Comparison of ENCODE assay signal across 10 cellular contexts in the genomic region with DNA sequence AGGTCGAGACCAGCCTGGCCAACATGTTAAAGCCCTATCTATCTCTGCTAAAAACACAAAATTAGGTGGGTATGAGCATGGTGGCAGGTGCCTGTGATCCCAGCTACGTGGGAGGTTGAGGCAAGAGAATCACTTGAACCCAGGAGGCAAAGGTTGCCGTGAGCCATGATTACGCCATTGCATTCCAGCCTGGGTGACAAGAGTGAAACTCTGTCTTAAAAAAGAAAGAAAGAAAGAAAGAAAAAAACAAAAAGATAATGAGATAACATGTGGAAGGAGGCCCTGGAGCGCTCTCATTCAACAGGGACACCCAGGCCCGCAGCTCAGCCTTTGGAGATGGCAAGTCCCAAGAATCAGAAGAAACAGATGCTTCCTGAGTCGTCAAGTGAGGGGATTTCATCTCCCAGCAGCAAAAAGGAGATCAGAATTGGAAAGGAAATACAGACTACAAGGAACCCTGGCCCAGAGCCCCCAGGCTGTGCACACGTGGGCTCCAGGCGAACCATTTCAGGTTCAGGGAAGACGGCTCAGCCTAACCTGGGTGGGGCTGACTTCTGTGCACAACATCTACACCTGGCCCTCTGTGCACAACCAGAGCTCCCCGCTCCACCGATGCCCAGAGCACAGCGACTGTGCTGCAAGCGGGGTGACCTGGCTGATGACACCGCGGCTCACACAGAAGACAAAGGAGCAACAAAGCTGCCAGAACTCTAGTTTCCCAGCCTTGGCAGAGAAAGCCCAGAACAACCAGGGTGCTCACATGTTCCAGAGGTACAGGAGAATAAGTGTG. TPM values are rescaled to one million over a fixed set of nuclear protein-coding genes. Genes with fewer than 3 reads are reported as not detected.
DNase-seq lines count a peak whose midpoint lies in the region; ATAC-seq and TF ChIP-seq lines count a peak whose summit lies in the region.
"Had no signal": no experiment of that assay in that cellular context is flagged by ENCODE, and none has a peak within 500 bp of the region (broad histone marks: within the 10 kb centered on the region; RNA-seq: fewer than 3 reads in every experiment).

No MANE protein-coding gene starts in this region.

- H3F3A ChIP-seq in GM23248 (ENCODE audit: insufficient read depth), result no peaks in the 10 kb centered on the region

- H3K36me3 ChIP-seq in GM23248 (ENCODE audit: low read depth), result no peaks in the 10 kb centered on the region
- peaks cover 0 to 2% (median 0%) of the 10 kb centered on the region in 3 donors for H3K36me3 ChIP-seq in skeletal muscle tissue (ENCODE audit: control insufficient read depth in 3 of 3, insufficient read depth in 3 of 3, low read length in 3 of 3)

- H3K4me1 ChIP-seq in GM23248 (ENCODE audit: insufficient read depth), result peaks cover 18% of the 10 kb centered on the region
- H3K4me1 ChIP-seq in skeletal muscle tissue (ENCODE audit: control insufficient read depth in 3 of 3, insufficient read depth in 3 of 3, low read length in 3 of 3), result peaks cover 4 to 12% (median 11%) of the 10 kb centered on the region in 3 donors

- peaks cover 100% of the 10 kb centered on the region for H3K79me2 ChIP-seq in GM23248 (ENCODE audit: insufficient read depth)

- ATAC-seq in HG03039 (IDR thresholded peaks at IDR 0.05; ENCODE audit: unreplicated experiment), result no peak
- no peak for ATAC-seq in GM21423 (IDR thresholded peaks at IDR 0.05; ENCODE audit: unreplicated experiment)

- no peaks in the 10 kb centered on the region for H3K27me3 ChIP-seq in GM23248 (replicated peaks; ENCODE audit: insufficient read depth)
- no peaks in the 10 kb centered on the region for H3K27me3 ChIP-seq in skeletal muscle tissue (ENCODE audit: control insufficient read depth in 3 of 3, insufficient read depth in 3 of 3, low read length in 3 of 3)
- no peaks in the 10 kb centered on the region for H3K27me3 ChIP-seq in dorsolateral prefrontal cortex

- no peak overlapping the region for H2AFZ ChIP-seq in GM23248

- peak overlapping the region; percentile 18 for H3K4me2 ChIP-seq in GM23248 (ENCODE audit: unreplicated experiment)

- H3K4me3 ChIP-seq in GM23248 (no peak overlapping the region), coronary artery (peak overlapping the region; percentile 58), skeletal muscle tissue (ENCODE audit: low read length in 3 of 3) (peak overlapping the region in 1 of 3 donors; percentile 57), dorsolateral prefrontal cortex (no peak overlapping the region)

- TF ChIP-seq CTCF in coronary artery (IDR thresholded peaks at IDR 0.05), result no peak
- TF ChIP-seq CTCF in dorsolateral prefrontal cortex (IDR thresholded peaks at IDR 0.05 in 54 of 56, conservative IDR thresholded peaks at IDR 0.05 in 2 of 56; ENCODE audit: low read depth in 1 of 56, partially characterized antibody in 56 of 56), result no peak

- DNase-seq in GM23248 (no peak), coronary artery (ENCODE audit: low spot score) (peak; percentile 64), islet precursor cell (peak; percentile 54), D341Med (ENCODE audit: low spot score) (no peak), dorsolateral prefrontal cortex (no peak)
- DNase-seq: NCI-H1436 treated with DMSO at 0.1 percent for 48 hours had no signal

- H3K9ac ChIP-seq in GM23248 (no peak overlapping the region), skeletal muscle tissue (ENCODE audit: low read depth in 1 of 3, low read length in 3 of 3) (no peak overlapping the region)

- in situ Hi-C loops in GM23248 (cut with MboI), result no loop called here

- peak overlapping the region; percentile 18; the same call in 1 of the 2 replicates for H3K27ac ChIP-seq in GM23248
- peak overlapping the region; percentile 56 to 68 for H3K27ac ChIP-seq in coronary artery
- H3K27ac ChIP-seq in skeletal muscle tissue (ENCODE audit: low read depth, low read length), result peak overlapping the region; percentile 61
- peak overlapping the region in 6 of 59 donors; percentile 13 to 65 (median 36) for H3K27ac ChIP-seq in dorsolateral prefrontal cortex
- H3K27ac ChIP-seq: VCaP had no signal

- H3K9me3 ChIP-seq in GM23248 (ENCODE audit: low read depth) (no peaks in the 10 kb centered on the region), skeletal muscle tissue (ENCODE audit: control insufficient read depth in 3 of 3, low read length in 3 of 3) (no peaks in the 10 kb centered on the region)

- intact Hi-C loops in dorsolateral prefrontal cortex (cut with DNase I), result no loop called here

- no peaks in the 10 kb centered on the region for H3K9me2 ChIP-seq in GM23248 (ENCODE audit: insufficient read depth)

- WGBS in GM23248 (ENCODE audit: low coverage in 1 of 2, low lambda C conversion rate in 2 of 2, missing lambda C conversion rate in 2 of 2), 2 experiments, result 82 to 88% methylated on average over 16 of the region's 16 CpGs

- no peaks in the 10 kb centered on the region for H4K20me1 ChIP-seq in GM23248 (ENCODE audit: insufficient read depth)

RNA-seq across cellular contexts. Expression of gene GNA12, which starts 33.2 kb away (rescaled TPM):
- 13.8 and 24.3 TPM in 2 replicates for total RNA-seq in GM23248 (2014; rRNA removed; shearing (Covaris generic))
- 11.2 and 11.5 TPM in 2 replicates for polyA plus RNA-seq in GM23248 (2016; fragmentation: Nextera tagmentation; extraction: Ambion mirVana)
- total RNA-seq in skeletal muscle tissue (9.9 TPM), dorsolateral prefrontal cortex (100 to 1,000 TPM in 12 of 120 experiments, 10 to 100 TPM in 108; 45.2 to 162 (median 67.4) TPM)

Comparison
In these comparisons a context has a peak if more than half of its experiments do, and no peak if none do; other contexts are left out.
1. DNase-seq: peak in coronary artery (single experiment) and islet precursor cell (single experiment); none in GM23248 (single experiment), D341Med (single experiment) and dorsolateral prefrontal cortex (0 of 10).